In genomic region chr4:24973471-24974251, GRCh38 we compare ENCODE assay signal across 11 cellular contexts. TPM values are rescaled to one million over a fixed set of nuclear protein-coding genes. Genes with fewer than 3 reads are reported as not detected.
DNase-seq lines count a peak whose midpoint lies in the region; ATAC-seq and TF ChIP-seq lines count a peak whose summit lies in the region.
"Had no signal": no experiment of that assay in that cellular context is flagged by ENCODE, and none has a peak within 500 bp of the region (broad histone marks: within the 10 kb centered on the region; RNA-seq: fewer than 3 reads in every experiment).

No MANE protein-coding gene starts in this region.

- DNase-seq in EL (peak; percentile 59), NCI-H69 (lab: John Stamatoyannopoulos, UW) (peak; percentile 1), fibroblast of the aortic adventitia (ENCODE audit: low read depth) (peak; percentile 78), posterior vena cava (ENCODE audit: low spot score) (peak; percentile 91), NCI-H1048 (lab: John Stamatoyannopoulos, UW) (no peak), iPS-NIHi11 (ENCODE audit: low spot score) (no peak)
- DNase-seq in activated T-cell treated with anti-CD3 and anti-CD28 coated beads, Interleukin-2, amount 50 U/mL, for 24 hours, result no peak
- DNase-seq: activated CD4-positive, alpha-beta T cell treated with anti-CD3 and anti-CD28 coated beads for 1 hour; NCI-H446 had no signal

- no peaks in the 10 kb centered on the region for H3K9me3 Mint-ChIP-seq in activated T-cell treated with anti-CD3 and anti-CD28 coated beads, Interleukin-2, amount 50 U/mL, for 24 hours
- H3K9me3 Mint-ChIP-seq: memory B cell had no signal

- no peaks in the 10 kb centered on the region for H3K4me1 Mint-ChIP-seq in activated T-cell treated with anti-CD3 and anti-CD28 coated beads, Interleukin-2, amount 50 U/mL, for 24 hours (ENCODE audit: low read depth)

- ATAC-seq in GM21381 (IDR thresholded peaks at IDR 0.05; ENCODE audit: unreplicated experiment), result no peak

- TF ChIP-seq CTCF in fibroblast of the aortic adventitia (IDR thresholded peaks at IDR 0.05; ENCODE audit: insufficient read depth, low read length), result no peak

- intact Hi-C loops in posterior vena cava (cut with DNase I), result no loop called here

- no peak overlapping the region for H3K4me3 ChIP-seq in fibroblast of the aortic adventitia (ENCODE audit: low read depth, low read length)

- no peaks in the 10 kb centered on the region for H3K36me3 Mint-ChIP-seq in activated T-cell treated with anti-CD3 and anti-CD28 coated beads, Interleukin-2, amount 50 U/mL, for 24 hours (ENCODE audit: low read depth)
- H3K36me3 Mint-ChIP-seq: memory B cell had no signal

- no peak overlapping the region for H3K27ac Mint-ChIP-seq in activated T-cell treated with anti-CD3 and anti-CD28 coated beads, Interleukin-2, amount 50 U/mL, for 24 hours
- H3K27ac Mint-ChIP-seq: memory B cell had no signal

- peaks cover 35% of the 10 kb centered on the region for H3K27me3 Mint-ChIP-seq in activated T-cell treated with anti-CD3 and anti-CD28 coated beads, Interleukin-2, amount 50 U/mL, for 24 hours

- no peak overlapping the region for H3K4me3 Mint-ChIP-seq in activated T-cell treated with anti-CD3 and anti-CD28 coated beads, Interleukin-2, amount 50 U/mL, for 24 hours
- H3K4me3 Mint-ChIP-seq: memory B cell had no signal

RNA-seq across cellular contexts. Expression of gene LGI2, which starts 57.1 kb away (rescaled TPM):
- total RNA-seq in fibroblast of the aortic adventitia (ENCODE audit: low replicate concordance) (0.54 and 6.5 TPM in 2 replicates), posterior vena cava (10 to 100 TPM; 26.9 to 52.3 TPM)

Comparison
In these comparisons a context has a peak if more than half of its experiments do, and no peak if none do; other contexts are left out.
1. DNase-seq: peak in EL (single experiment), NCI-H69 (single experiment), fibroblast of the aortic adventitia (single experiment) and posterior vena cava (single experiment); none in NCI-H1048 (single experiment), iPS-NIHi11 (single experiment) and activated T-cell treated with anti-CD3 and anti-CD28 coated beads, Interleukin-2, amount 50 U/mL, for 24 hours (single experiment).